In genomic region chr1:197464039-197464438, GRCh38 we compare ENCODE assay signal across 10 cellular contexts.
DNase-seq lines count a peak whose midpoint lies in the region; ATAC-seq and TF ChIP-seq lines count a peak whose summit lies in the region.
"Had no signal": no experiment of that assay in that cellular context is flagged by ENCODE, and none has a peak within 500 bp of the region (broad histone marks: within the 10 kb centered on the region; RNA-seq: fewer than 3 reads in every experiment).

No MANE protein-coding gene starts in this region.

- H3K4me3 Mint-ChIP-seq in MCF 10A (ENCODE audit: unreplicated experiment) (peak overlapping the region; percentile 42), mesothelial cell of epicardium (no peak overlapping the region)
- H3K4me3 Mint-ChIP-seq: dendritic cell treated with granulocyte-macrophage colony-stimulating factor and Interleukin-4, amounts not matched to agents 40 ng/mL and 50 ng/mL, for 4 days had no signal

- dilution Hi-C loops in mammary epithelial cell (cut with HindIII; ENCODE audit: low sequenced_read_pairs), result no loop called here

- H3K27ac Mint-ChIP-seq in MCF 10A (ENCODE audit: low read depth, unreplicated experiment), result peak overlapping the region; percentile 95
- H3K27ac Mint-ChIP-seq in mesothelial cell of epicardium, result peak overlapping the region; percentile 55
- H3K27ac Mint-ChIP-seq: dendritic cell treated with granulocyte-macrophage colony-stimulating factor and Interleukin-4, amounts not matched to agents 40 ng/mL and 50 ng/mL, for 4 days had no signal

- H3K36me3 ChIP-seq in mammary epithelial cell (ENCODE audit: insufficient read depth, low read length), result no peaks in the 10 kb centered on the region
- H3K36me3 ChIP-seq in Peyer's patch, result no peaks in the 10 kb centered on the region

- CTCF ChIA-PET in MCF 10A (lab: Yijun Ruan, JAX), result interaction anchor here (1.0 kb wide), 1 partner anchor 8 kb away, joined by 4 read pairs; no protein-coding TSS in a partner anchor
- CTCF ChIA-PET in mammary epithelial cell (lab: Charles Lee; ENCODE audit: low non-redundant PET), result no interaction called here

- no peaks in the 10 kb centered on the region for H4K20me1 ChIP-seq in mammary epithelial cell (ENCODE audit: insufficient read depth, low read length)

- H3K27me3 ChIP-seq in mammary epithelial cell (ENCODE audit: insufficient read depth, low read length), result peaks cover 2% of the 10 kb centered on the region
- H3K27me3 ChIP-seq in Peyer's patch, result no peaks in the 10 kb centered on the region

- POLR2A ChIA-PET in MCF 10A (lab: Yijun Ruan, JAX), result interaction anchor here (0.6 to 1.0 kb wide), 3 partner anchors 8 to 1025 kb away, joined by 3 read pairs; no protein-coding TSS in a partner anchor

- no peak for TF ChIP-seq CTCF in MCF 10A (IDR thresholded peaks at IDR 0.05; ENCODE audit: unreplicated experiment)
- no peak for TF ChIP-seq CTCF in mammary epithelial cell (conservative IDR thresholded peaks at IDR 0.05 in 1 of 2, IDR thresholded peaks at IDR 0.05 in 1 of 2; ENCODE audit: extremely low read depth in 1 of 2, insufficient read depth in 1 of 2, low read depth in 1 of 2, low read length in 2 of 2)
- TF ChIP-seq CTCF in mesothelial cell of epicardium (IDR thresholded peaks at IDR 0.05; ENCODE audit: unreplicated experiment), result no peak
- no peak for TF ChIP-seq CTCF in Peyer's patch (IDR thresholded peaks at IDR 0.05)

- BruUV-seq in MCF 10A (replicated peaks; lab: Mats Ljungman, UMichigan) (no TSS peak), mammary epithelial cell (replicated peaks; lab: Mats Ljungman, UMichigan) (no TSS peak)

- H3K27ac ChIP-seq in mammary epithelial cell (ENCODE audit: insufficient read depth, low read depth, low read length) (no peak overlapping the region), cingulate gyrus (ENCODE audit: low read depth, low read length) (peak overlapping the region; percentile 12), Peyer's patch (no peak overlapping the region)

- intact Hi-C loops in MCF 10A (cut with micrococcal nuclease), result loop anchor here (2.0 kb wide), 1 partner anchor 63 kb away; no protein-coding TSS in a partner anchor
- intact Hi-C loops in mammary epithelial cell (cut with micrococcal nuclease), result no loop called here

- H3K4me1 Mint-ChIP-seq in MCF 10A (ENCODE audit: insufficient read depth, unreplicated experiment) (peaks cover 17% of the 10 kb centered on the region), mesothelial cell of epicardium (peaks cover 51% of the 10 kb centered on the region)

- no peak for TF ChIP-seq POLR2A in Peyer's patch (IDR thresholded peaks at IDR 0.05)

- 57% methylated on average over 7 of the region's 7 CpGs for WGBS in mammary epithelial cell (ENCODE audit: low coverage, missing lambda C conversion rate)

- no peaks in the 10 kb centered on the region for H3K9me3 ChIP-seq in mammary epithelial cell (replicated peaks; ENCODE audit: insufficient read depth, low read length)
- no peaks in the 10 kb centered on the region for H3K9me3 ChIP-seq in Peyer's patch

- no peak overlapping the region for H3K4me2 ChIP-seq in mammary epithelial cell (ENCODE audit: insufficient read depth, low read depth, low read length)

- H3K36me3 Mint-ChIP-seq in MCF 10A (ENCODE audit: insufficient read depth, unreplicated experiment) (no peaks in the 10 kb centered on the region), mesothelial cell of epicardium (no peaks in the 10 kb centered on the region)

- no peaks in the 10 kb centered on the region for H3K27me3 Mint-ChIP-seq in MCF 10A (ENCODE audit: insufficient read depth, unreplicated experiment)
- H3K27me3 Mint-ChIP-seq in mesothelial cell of epicardium (ENCODE audit: low read depth), result no peaks in the 10 kb centered on the region
- H3K27me3 Mint-ChIP-seq: dendritic cell treated with granulocyte-macrophage colony-stimulating factor and Interleukin-4, amounts not matched to agents 40 ng/mL and 50 ng/mL, for 4 days had no signal

- in situ Hi-C loops in mammary epithelial cell (cut with MboI; ENCODE audit: low sequenced_read_pairs in 2 of 2), result no loop called here

- no peaks in the 10 kb centered on the region for H3K79me2 ChIP-seq in mammary epithelial cell (ENCODE audit: insufficient read depth, low read length)

- H2AFZ ChIP-seq in mammary epithelial cell (ENCODE audit: low read depth, low read length), result no peak overlapping the region

- H3K9me3 Mint-ChIP-seq in MCF 10A (ENCODE audit: unreplicated experiment) (no peaks in the 10 kb centered on the region), mesothelial cell of epicardium (no peaks in the 10 kb centered on the region)
- H3K9me3 Mint-ChIP-seq: dendritic cell treated with granulocyte-macrophage colony-stimulating factor and Interleukin-4, amounts not matched to agents 40 ng/mL and 50 ng/mL, for 4 days had no signal

- H3K9ac ChIP-seq in mammary epithelial cell (ENCODE audit: insufficient read depth, low read length), result no peak overlapping the region

- H3K4me3 ChIP-seq in mammary epithelial cell (replicated peaks in 1 of 3; ENCODE audit: insufficient read depth in 1 of 3, low read depth in 2 of 3, low read length in 3 of 3), result no peak overlapping the region
- no peak overlapping the region for H3K4me3 ChIP-seq in Peyer's patch

- DNase-seq in MCF 10A (ENCODE audit: unreplicated experiment) (peak; percentile 87), mammary epithelial cell (no peak), mesothelial cell of epicardium (ENCODE audit: low spot score in 2 of 2, unreplicated experiment in 2 of 2) (no peak), Peyer's patch (no peak), T-helper 1 cell (no peak)
- DNase-seq in effector CD8-positive, alpha-beta T cell (lab: John Stamatoyannopoulos, UW), result no peak
- DNase-seq: activated CD4-positive, alpha-beta T cell treated with anti-CD3 and anti-CD28 coated beads for 1 hour had no signal

- ATAC-seq in GM19328 (IDR thresholded peaks at IDR 0.05; ENCODE audit: unreplicated experiment), result no peak

- H3K4me1 ChIP-seq in mammary epithelial cell (ENCODE audit: insufficient read depth, low read length) (no peaks in the 10 kb centered on the region), Peyer's patch (peaks cover 0 to 19% (median 0%) of the 10 kb centered on the region in 4 donors)
